In the genomic region with DNA sequence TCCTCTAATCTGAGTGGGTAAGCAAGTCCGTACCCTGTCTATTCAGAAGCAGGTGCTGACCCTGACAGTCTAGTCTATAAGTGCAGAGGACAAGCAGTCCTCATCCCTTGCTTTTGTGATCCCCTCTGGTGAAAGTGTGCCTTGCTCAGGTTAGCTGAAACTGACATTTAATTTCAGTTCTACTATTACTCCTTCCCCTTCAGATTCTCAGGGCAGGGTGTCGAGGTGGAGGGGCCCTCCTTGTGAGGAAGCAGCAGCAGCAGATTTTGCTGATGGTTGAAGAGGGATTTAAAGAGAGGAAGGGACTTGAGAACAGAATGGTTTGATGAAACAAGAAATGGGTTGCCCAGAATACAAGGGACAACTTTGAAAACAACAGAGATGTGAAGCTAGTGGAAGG, we compare ENCODE assay signal across 20 cellular contexts.
DNase-seq lines count a peak whose midpoint lies in the region; ATAC-seq and TF ChIP-seq lines count a peak whose summit lies in the region.
"Had no signal": no experiment of that assay in that cellular context is flagged by ENCODE, and none has a peak within 500 bp of the region (broad histone marks: within the 10 kb centered on the region; RNA-seq: fewer than 3 reads in every experiment).

No MANE protein-coding gene starts in this region.

- ATAC-seq in GM21529 (IDR thresholded peaks at IDR 0.05; ENCODE audit: unreplicated experiment) (peak; percentile 34), HG03280 (IDR thresholded peaks at IDR 0.05; ENCODE audit: unreplicated experiment) (peak; percentile 30)
- ATAC-seq in stimulated activated naive B cell treated with anti-CD40 and anti-IgM and Interleukin-4, amounts not matched to agents 10 μg/mL and 1 μg/mL and 100 μg/mL, for 72 hours (replicated peaks), result peak; percentile 24 to 51
- ATAC-seq: gastrocnemius medialis, right lobe of liver had no signal

- no peaks in the 10 kb centered on the region for H3K9me3 Mint-ChIP-seq in stimulated activated naive B cell treated with anti-CD40 and anti-IgM and Interleukin-4, amounts not matched to agents 10 μg/mL and 1 μg/mL and 100 μg/mL, for 72 hours
- H3K9me3 Mint-ChIP-seq in type B pancreatic cell, result no peaks in the 10 kb centered on the region
- H3K9me3 Mint-ChIP-seq: activated CD4-positive, alpha-beta T cell treated with anti-CD3 and anti-CD28 coated beads, Interleukin-2, amount 10 ng/mL, durations not matched to agents 7 days and 5 days; activated T-helper 2 cell treated with anti-CD3 and anti-CD28 coated beads, Interferon-gamma antibody, Interleukin-2, Interleukin-4, amounts not matched to agents 10 μg/mL and 5 μg/mL and 100 μg/mL, durations not matched to agents 14 hours and 24 hours and 36 hours; immature natural killer cell; memory B cell had no signal

- DNase-seq in stimulated activated CD4-positive, alpha-beta T cell treated with anti-CD3 and anti-CD28 coated beads, Interleukin-1b, Interleukin-23, amount 100 ng/mL, for 48 hours, result peak; percentile 39
- no peak for DNase-seq in stimulated activated CD4-positive, alpha-beta T cell treated with anti-CD3 and anti-CD28 coated beads, Interleukin-4, amount 100 ng/mL, for 1 hour
- DNase-seq in stimulated activated naive B cell treated with anti-CD40 and anti-IgM and Interleukin-4, amounts not matched to agents 10 μg/mL and 1 μg/mL and 100 μg/mL, for 72 hours, result no peak
- DNase-seq in HUDEP-2 (lab: John Stamatoyannopoulos, UW; ENCODE audit: unreplicated experiment in 76 of 76) (no peak), GM13976 (ENCODE audit: low spot score) (no peak), type B pancreatic cell (ENCODE audit: extremely low spot score, unreplicated experiment) (no peak)
- DNase-seq: activated CD4-positive, alpha-beta T cell treated with anti-CD3 and anti-CD28 coated beads, Interleukin-2, amount 10 ng/mL, durations not matched to agents 7 days and 5 days; aorta; Caco-2; gastrocnemius medialis; GF-D8; GOT3; immature natural killer cell; NCI-H2081 treated with DMSO at 0.1 percent for 48 hours; NCI-H774; right lobe of liver had no signal

- H3K27ac Mint-ChIP-seq in stimulated activated naive B cell treated with anti-CD40 and anti-IgM and Interleukin-4, amounts not matched to agents 10 μg/mL and 1 μg/mL and 100 μg/mL, for 72 hours, result no peak overlapping the region
- H3K27ac Mint-ChIP-seq in type B pancreatic cell, result no peak overlapping the region
- H3K27ac Mint-ChIP-seq: activated CD4-positive, alpha-beta T cell treated with anti-CD3 and anti-CD28 coated beads, Interleukin-2, amount 10 ng/mL, durations not matched to agents 7 days and 5 days; immature natural killer cell; memory B cell had no signal

- H3K36me3 Mint-ChIP-seq in stimulated activated naive B cell treated with anti-CD40 and anti-IgM and Interleukin-4, amounts not matched to agents 10 μg/mL and 1 μg/mL and 100 μg/mL, for 72 hours, result no peaks in the 10 kb centered on the region
- H3K36me3 Mint-ChIP-seq in type B pancreatic cell, result no peaks in the 10 kb centered on the region
- H3K36me3 Mint-ChIP-seq: immature natural killer cell, memory B cell had no signal

- in situ Hi-C loops in GM13976 (cut with MboI; ENCODE audit: low sequenced_read_pairs, unreplicated experiment), result loop anchor here (25.0 kb wide), 3 partner anchors 206 to 1069 kb away; no protein-coding TSS in a partner anchor

- H3K4me1 Mint-ChIP-seq in stimulated activated naive B cell treated with anti-CD40 and anti-IgM and Interleukin-4, amounts not matched to agents 10 μg/mL and 1 μg/mL and 100 μg/mL, for 72 hours, result peaks cover 13 to 16% of the 10 kb centered on the region in 2 donors
- peaks cover 4% of the 10 kb centered on the region for H3K4me1 Mint-ChIP-seq in type B pancreatic cell (ENCODE audit: unreplicated experiment)
- H3K4me1 Mint-ChIP-seq: immature natural killer cell had no signal

- H3K27me3 Mint-ChIP-seq in stimulated activated naive B cell treated with anti-CD40 and anti-IgM and Interleukin-4, amounts not matched to agents 10 μg/mL and 1 μg/mL and 100 μg/mL, for 72 hours, result no peaks in the 10 kb centered on the region
- H3K27me3 Mint-ChIP-seq in type B pancreatic cell, result peaks cover 3% of the 10 kb centered on the region
- H3K27me3 Mint-ChIP-seq: activated CD4-positive, alpha-beta T cell treated with anti-CD3 and anti-CD28 coated beads, Interleukin-2, amount 10 ng/mL, durations not matched to agents 7 days and 5 days; memory B cell had no signal

- H3K4me3 Mint-ChIP-seq in stimulated activated naive B cell treated with anti-CD40 and anti-IgM and Interleukin-4, amounts not matched to agents 10 μg/mL and 1 μg/mL and 100 μg/mL, for 72 hours, result no peak overlapping the region
- no peak overlapping the region for H3K4me3 Mint-ChIP-seq in type B pancreatic cell
- H3K4me3 Mint-ChIP-seq: activated CD4-positive, alpha-beta T cell treated with anti-CD3 and anti-CD28 coated beads, Interleukin-2, amount 10 ng/mL, durations not matched to agents 7 days and 5 days; immature natural killer cell; memory B cell had no signal

- TF ChIP-seq CTCF in GM13976 (IDR thresholded peaks at IDR 0.05; ENCODE audit: borderline replicate concordance, control extremely low read depth, extremely low read depth, insufficient read depth, missing control alignments) (no peak), type B pancreatic cell (conservative IDR thresholded peaks at IDR 0.05) (no peak)
